ENCODE assay signal across 16 cellular contexts in genomic region chr17:62680541-62681052, GRCh38. TPM values are rescaled to one million over a fixed set of nuclear protein-coding genes. Genes with fewer than 3 reads are reported as not detected.
DNase-seq lines count a peak whose midpoint lies in the region; ATAC-seq and TF ChIP-seq lines count a peak whose summit lies in the region.
"Had no signal": no experiment of that assay in that cellular context is flagged by ENCODE, and none has a peak within 500 bp of the region (broad histone marks: within the 10 kb centered on the region; RNA-seq: fewer than 3 reads in every experiment).

No MANE protein-coding gene starts in this region.

- H3K79me2 ChIP-seq in mesendoderm (ENCODE audit: control insufficient read depth, insufficient read depth, low read length) = no peaks in the 10 kb centered on the region

- no peak overlapping the region for H4K5ac ChIP-seq in mesendoderm (ENCODE audit: low read length)

- H3K27ac ChIP-seq in WERI-Rb-1 (peak overlapping the region; percentile 43; the same call in 1 of the 2 replicates), stomach (no peak overlapping the region), mesendoderm (ENCODE audit: low read depth, low read length) (no peak overlapping the region)
- H3K27ac ChIP-seq: colonic mucosa, epithelial cell of prostate, heart right ventricle, Peyer's patch had no signal

- H3K4me1 ChIP-seq in stomach (no peaks in the 10 kb centered on the region), mesendoderm (ENCODE audit: control insufficient read depth, low read depth, low read length) (no peaks in the 10 kb centered on the region)
- H3K4me1 ChIP-seq: colonic mucosa, heart right ventricle, Peyer's patch had no signal

- no peak for TF ChIP-seq CTCF in WERI-Rb-1 (IDR thresholded peaks at IDR 0.05; ENCODE audit: low read depth, low read length)
- TF ChIP-seq CTCF in stomach (IDR thresholded peaks at IDR 0.05) = no peak

- H3K18ac ChIP-seq in mesendoderm (ENCODE audit: low read length) = no peak overlapping the region

- H3K9ac ChIP-seq in mesendoderm (ENCODE audit: low read length) = no peak overlapping the region

- DNase-seq in DMS53 (lab: John Stamatoyannopoulos, UW) (peak; percentile 89), WERI-Rb-1 (no peak), left colon (peak in 1 of 2 donors; percentile 51), stomach (peak; percentile 52), mesendoderm (no peak), retina (no peak)
- DNase-seq: colonic mucosa; GOT3; heart right ventricle; kidney; NCI-H187 treated with DMSO at 0.1 percent for 48 hours; NCI-H748 treated with DMSO at 0.1 percent for 48 hours; stimulated activated CD4-positive, alpha-beta T cell treated with anti-CD3 and anti-CD28 coated beads, Interleukin-15, amount 100 ng/mL, for 24 hours had no signal

- no peak overlapping the region for H2BK5ac ChIP-seq in mesendoderm (ENCODE audit: low read length)

- H3K27me3 ChIP-seq in WERI-Rb-1 (ENCODE audit: insufficient read depth, low read depth, severe bottlenecking) = no peaks in the 10 kb centered on the region
- H3K27me3 ChIP-seq in stomach = no peaks in the 10 kb centered on the region
- H3K27me3 ChIP-seq in mesendoderm (ENCODE audit: insufficient read depth, low read length, poor library complexity) = no peaks in the 10 kb centered on the region
- H3K27me3 ChIP-seq: colonic mucosa, heart right ventricle, Peyer's patch had no signal

- no peaks in the 10 kb centered on the region for H3K79me1 ChIP-seq in mesendoderm (ENCODE audit: low read length)

- H2BK120ac ChIP-seq in mesendoderm (ENCODE audit: low read depth, low read length) = no peak overlapping the region

- ATAC-seq in left colon (peak; percentile 93), GM21529 (IDR thresholded peaks at IDR 0.05; ENCODE audit: unreplicated experiment) (no peak)

- TF ChIP-seq EP300 in stomach (IDR thresholded peaks at IDR 0.05) = no peak

- no peak overlapping the region for H2AK5ac ChIP-seq in mesendoderm (ENCODE audit: low read length)

- 53 to 80% (median 75%) methylated on average over 27 to 36 of the region's 36 CpGs for WGBS in stomach, 5 donors
- WGBS in mesendoderm (ENCODE audit: extremely low coverage, insufficient coverage, low lambda C conversion rate) = no CpG with 5 or more reads among the region's 36 CpGs

- intact Hi-C loops in left colon (cut with DNase I, micrococcal nuclease) (no loop called here), stomach (cut with DNase I; ENCODE audit: low total_unique reads) (no loop called here)

- no peak overlapping the region for H4K8ac ChIP-seq in mesendoderm (ENCODE audit: low read depth, low read length)

- no peak overlapping the region for H3K4me2 ChIP-seq in mesendoderm (ENCODE audit: low read length)

- no peak overlapping the region for H2BK15ac ChIP-seq in mesendoderm (replicated peaks; ENCODE audit: low read depth)

- H3K23ac ChIP-seq in mesendoderm (ENCODE audit: low read length) = no peak overlapping the region

- no peak overlapping the region for H3K4ac ChIP-seq in mesendoderm (ENCODE audit: low read depth, low read length)

- H3K9me3 ChIP-seq in WERI-Rb-1 (ENCODE audit: severe bottlenecking) (no peaks in the 10 kb centered on the region), stomach (no peaks in the 10 kb centered on the region)
- H3K9me3 ChIP-seq: colonic mucosa, heart right ventricle, Peyer's patch had no signal

- H3K36me3 ChIP-seq in WERI-Rb-1 (no peaks in the 10 kb centered on the region), stomach (peaks cover 0 to 41% (median 24%) of the 10 kb centered on the region in 4 donors), mesendoderm (ENCODE audit: control insufficient read depth, insufficient read depth, low read length) (peaks cover 15% of the 10 kb centered on the region)
- H3K36me3 ChIP-seq: colonic mucosa, Peyer's patch had no signal

- no peak overlapping the region for H3K56ac ChIP-seq in mesendoderm (ENCODE audit: low read length)

- no peak overlapping the region for H3K4me3 ChIP-seq in WERI-Rb-1 (ENCODE audit: low read depth, low read length)
- H3K4me3 ChIP-seq in stomach = no peak overlapping the region
- no peak overlapping the region for H3K4me3 ChIP-seq in mesendoderm (ENCODE audit: low read length)
- H3K4me3 ChIP-seq: colonic mucosa, heart right ventricle, Peyer's patch had no signal

- no peak for TF ChIP-seq POLR2A in stomach (IDR thresholded peaks at IDR 0.05)

RNA-seq across cellular contexts. Expression of gene MRC2, which starts 53.1 kb away (rescaled TPM):
- total RNA-seq in left colon (10 to 100 TPM in 1 of 2 donors, 1 to 10 TPM in 1; 5.1 to 12.4 TPM), stomach (100 to 1,000 TPM in 1 of 5 donors, 10 to 100 TPM in 3, 1 to 10 TPM in 1; 4.7 to 107 (median 14.6) TPM)
- polyA plus RNA-seq in stomach = 10 to 100 TPM in 2 of 3 donors, 1 to 10 TPM in 1; 7.2 to 24.1 (median 11.4) TPM
- 17.2 TPM for polyA plus RNA-seq in mesendoderm (2013, experiment 1 of 2)
- polyA plus RNA-seq in mesendoderm (2013, experiment 2 of 2) = 17.4 TPM

Comparison
In these comparisons a context has a peak if more than half of its experiments do, and no peak if none do; other contexts are left out.
1. DNase-seq: peak in DMS53 (single experiment) and stomach (single experiment); none in WERI-Rb-1 (single experiment), mesendoderm (single experiment) and retina (single experiment).